ENCODE assay signal across 10 cellular contexts in the genomic region with DNA sequence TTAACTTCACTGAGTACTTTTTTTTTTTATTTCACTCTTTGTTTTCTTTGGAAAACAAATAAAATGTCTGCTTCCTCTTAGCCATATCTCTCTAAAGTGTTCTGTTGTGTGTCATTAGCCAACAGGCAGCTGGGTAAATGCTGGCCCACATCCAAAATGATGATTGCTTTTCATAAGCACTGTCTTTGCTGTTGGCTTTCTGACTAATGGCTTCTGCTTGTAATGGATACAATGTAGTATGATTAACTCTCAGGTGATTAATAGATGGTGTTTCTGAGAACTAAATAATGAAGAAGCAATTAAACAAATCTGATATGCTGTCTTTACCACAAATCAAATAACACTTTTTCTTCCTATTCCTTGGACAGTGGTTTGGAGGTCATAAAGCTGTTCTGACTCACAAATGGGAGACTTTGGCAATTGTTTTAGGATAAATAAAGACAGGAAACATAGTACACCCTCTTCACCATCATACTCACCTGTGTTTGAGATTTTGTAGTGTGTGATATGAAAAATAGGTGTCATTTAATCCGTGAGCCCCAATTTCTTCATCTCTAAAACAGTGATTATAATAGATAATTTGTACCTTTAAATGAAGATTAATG.
DNase-seq lines count a peak whose midpoint lies in the region; ATAC-seq and TF ChIP-seq lines count a peak whose summit lies in the region.
"Had no signal": no experiment of that assay in that cellular context is flagged by ENCODE, and none has a peak within 500 bp of the region (broad histone marks: within the 10 kb centered on the region; RNA-seq: fewer than 3 reads in every experiment).

No MANE protein-coding gene starts in this region.

- TF ChIP-seq CTCF in colonic mucosa (IDR thresholded peaks at IDR 0.05) (no peak), gastrocnemius medialis (IDR thresholded peaks at IDR 0.05 in 4 of 5, conservative IDR thresholded peaks at IDR 0.05 in 1 of 5) (no peak)

- H3K27ac ChIP-seq in colonic mucosa: no peak overlapping the region
- no peak overlapping the region for H3K27ac ChIP-seq in gastrocnemius medialis

- H3K4me1 ChIP-seq in colonic mucosa (no peaks in the 10 kb centered on the region), gastrocnemius medialis (no peaks in the 10 kb centered on the region)

- H3K9me3 ChIP-seq in colonic mucosa (no peaks in the 10 kb centered on the region), gastrocnemius medialis (no peaks in the 10 kb centered on the region)

- intact Hi-C loops in colonic mucosa (cut with DNase I): no loop called here
- intact Hi-C loops in gastrocnemius medialis (cut with DNase I; ENCODE audit: low total_unique reads): no loop called here

- no peaks in the 10 kb centered on the region for H3K27me3 ChIP-seq in colonic mucosa
- H3K27me3 ChIP-seq in gastrocnemius medialis: no peaks in the 10 kb centered on the region

- H3K4me3 ChIP-seq in colonic mucosa (no peak overlapping the region), skeletal muscle cell (ENCODE audit: low read depth, low read length) (no peak overlapping the region), gastrocnemius medialis (no peak overlapping the region)

- in situ Hi-C loops in gastrocnemius medialis (cut with MboI; ENCODE audit: low sequenced_read_pairs in 4 of 4): no loop called here

- H3K36me3 ChIP-seq in colonic mucosa: no peaks in the 10 kb centered on the region
- H3K36me3 ChIP-seq in gastrocnemius medialis: no peaks in the 10 kb centered on the region

- H3K9ac ChIP-seq in colonic mucosa (ENCODE audit: low read depth in 2 of 2, low read length in 2 of 2): no peak overlapping the region

- DNase-seq in HT-29 (ENCODE audit: low spot score) (peak; percentile 27), NCI-H345 treated with DMSO at 0.1 percent for 48 hours (lab: John Stamatoyannopoulos, UW; ENCODE audit: unreplicated experiment) (peak; percentile 90), colonic mucosa (peak; percentile 21), skeletal muscle cell (ENCODE audit: low read depth) (peak; percentile 85), gastrocnemius medialis (no peak), UCSD-AML1 (lab: John Stamatoyannopoulos, UW; ENCODE audit: unreplicated experiment) (no peak), cerebellar nuclear complex (lab: John Stamatoyannopoulos, UW) (no peak)
- DNase-seq: activated CD8-positive, alpha-beta memory T cell treated with anti-CD3 and anti-CD28 coated beads, Interleukin-2, amount 50 U/mL, for 48 hours; NK-92 treated with Interleukin-12 subunit alpha and Interleukin-12 subunit beta, amount 100 ng/mL, for 24 hours; stimulated activated CD8-positive, alpha-beta memory T cell treated with anti-CD3 and anti-CD28 coated beads, Interleukin-4, amount 100 ng/mL, for 48 hours had no signal

- TF ChIP-seq POLR2A in gastrocnemius medialis (IDR thresholded peaks at IDR 0.05): no peak

- no peak for ATAC-seq in gastrocnemius medialis

Comparison
In these comparisons a context has a peak if more than half of its experiments do, and no peak if none do; other contexts are left out.
1. DNase-seq: peak in HT-29 (single experiment), NCI-H345 treated with DMSO at 0.1 percent for 48 hours (single experiment), colonic mucosa (single experiment) and skeletal muscle cell (single experiment); none in gastrocnemius medialis (0 of 2), UCSD-AML1 (single experiment) and cerebellar nuclear complex (0 of 2).